Comparison of ENCODE assay signal across 1 cellular context in the genomic region with DNA sequence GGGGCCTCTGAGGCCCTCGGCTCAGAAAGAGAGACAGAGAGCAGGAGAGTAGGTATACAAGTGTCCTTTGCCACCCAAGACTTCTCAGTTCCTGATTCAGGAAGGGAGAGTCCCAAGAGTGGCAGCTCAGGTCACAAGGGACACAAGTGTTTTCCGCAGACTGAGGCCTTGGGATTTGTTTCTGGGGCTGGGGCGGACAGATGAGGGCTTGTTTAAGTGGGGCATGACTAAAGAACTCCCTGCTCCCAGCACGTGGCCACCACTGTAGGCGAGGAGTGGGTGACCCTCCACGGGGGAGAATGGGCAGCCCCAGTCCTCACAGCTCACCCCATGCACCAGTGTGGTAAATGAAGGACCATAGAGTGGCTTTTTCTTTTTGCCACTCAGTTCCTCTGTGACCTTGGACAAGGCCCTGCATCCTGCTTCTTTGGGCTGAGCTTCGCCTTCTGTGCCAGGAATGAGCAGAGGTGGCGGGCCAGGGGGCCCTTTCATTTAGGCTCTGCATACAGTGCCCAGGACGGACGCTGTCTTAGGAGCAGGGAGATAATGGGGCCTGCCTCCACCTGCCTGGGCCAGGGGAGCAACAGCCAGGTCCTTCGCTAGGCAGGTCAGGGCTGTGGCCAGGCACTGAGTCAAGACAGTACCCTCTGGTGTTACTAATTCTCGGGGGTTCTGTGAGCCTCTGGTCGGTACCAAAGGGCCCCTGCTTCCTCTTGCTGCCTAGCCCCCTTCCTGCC.
TF ChIP-seq lines count a peak whose summit lies in the region.

No MANE protein-coding gene starts in this region.

TF ChIP-seq in GM23338, 12 proteins besides CTCF, POLR2A, EP300 and RAD21 (continued from another document):
- TF ChIP-seq, protein P1, sequence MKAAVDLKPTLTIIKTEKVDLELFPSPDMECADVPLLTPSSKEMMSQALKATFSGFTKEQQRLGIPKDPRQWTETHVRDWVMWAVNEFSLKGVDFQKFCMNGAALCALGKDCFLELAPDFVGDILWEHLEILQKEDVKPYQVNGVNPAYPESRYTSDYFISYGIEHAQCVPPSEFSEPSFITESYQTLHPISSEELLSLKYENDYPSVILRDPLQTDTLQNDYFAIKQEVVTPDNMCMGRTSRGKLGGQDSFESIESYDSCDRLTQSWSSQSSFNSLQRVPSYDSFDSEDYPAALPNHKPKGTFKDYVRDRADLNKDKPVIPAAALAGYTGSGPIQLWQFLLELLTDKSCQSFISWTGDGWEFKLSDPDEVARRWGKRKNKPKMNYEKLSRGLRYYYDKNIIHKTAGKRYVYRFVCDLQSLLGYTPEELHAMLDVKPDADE (IDR thresholded peaks at IDR 0.05) = no peak
- no peak for TF ChIP-seq CREB1 (CRISPR knock-in tag; IDR thresholded peaks at IDR 0.05; ENCODE audit: low read depth)
- TF ChIP-seq NANOG (IDR thresholded peaks at IDR 0.05; ENCODE audit: borderline replicate concordance) = no peak
- no peak for TF ChIP-seq EZH2phosphoT487 (IDR thresholded peaks at IDR 0.05; ENCODE audit: unreplicated experiment)
- TF ChIP-seq POLR2AphosphoS5 (IDR thresholded peaks at IDR 0.05; ENCODE audit: low read depth) = no peak
- TF ChIP-seq, protein P2, sequence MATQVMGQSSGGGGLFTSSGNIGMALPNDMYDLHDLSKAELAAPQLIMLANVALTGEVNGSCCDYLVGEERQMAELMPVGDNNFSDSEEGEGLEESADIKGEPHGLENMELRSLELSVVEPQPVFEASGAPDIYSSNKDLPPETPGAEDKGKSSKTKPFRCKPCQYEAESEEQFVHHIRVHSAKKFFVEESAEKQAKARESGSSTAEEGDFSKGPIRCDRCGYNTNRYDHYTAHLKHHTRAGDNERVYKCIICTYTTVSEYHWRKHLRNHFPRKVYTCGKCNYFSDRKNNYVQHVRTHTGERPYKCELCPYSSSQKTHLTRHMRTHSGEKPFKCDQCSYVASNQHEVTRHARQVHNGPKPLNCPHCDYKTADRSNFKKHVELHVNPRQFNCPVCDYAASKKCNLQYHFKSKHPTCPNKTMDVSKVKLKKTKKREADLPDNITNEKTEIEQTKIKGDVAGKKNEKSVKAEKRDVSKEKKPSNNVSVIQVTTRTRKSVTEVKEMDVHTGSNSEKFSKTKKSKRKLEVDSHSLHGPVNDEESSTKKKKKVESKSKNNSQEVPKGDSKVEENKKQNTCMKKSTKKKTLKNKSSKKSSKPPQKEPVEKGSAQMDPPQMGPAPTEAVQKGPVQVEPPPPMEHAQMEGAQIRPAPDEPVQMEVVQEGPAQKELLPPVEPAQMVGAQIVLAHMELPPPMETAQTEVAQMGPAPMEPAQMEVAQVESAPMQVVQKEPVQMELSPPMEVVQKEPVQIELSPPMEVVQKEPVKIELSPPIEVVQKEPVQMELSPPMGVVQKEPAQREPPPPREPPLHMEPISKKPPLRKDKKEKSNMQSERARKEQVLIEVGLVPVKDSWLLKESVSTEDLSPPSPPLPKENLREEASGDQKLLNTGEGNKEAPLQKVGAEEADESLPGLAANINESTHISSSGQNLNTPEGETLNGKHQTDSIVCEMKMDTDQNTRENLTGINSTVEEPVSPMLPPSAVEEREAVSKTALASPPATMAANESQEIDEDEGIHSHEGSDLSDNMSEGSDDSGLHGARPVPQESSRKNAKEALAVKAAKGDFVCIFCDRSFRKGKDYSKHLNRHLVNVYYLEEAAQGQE (IDR thresholded peaks at IDR 0.05; ENCODE audit: unreplicated experiment) = no peak
- TF ChIP-seq ZNF331 (CRISPR knock-in tag; IDR thresholded peaks at IDR 0.05; ENCODE audit: low read depth) = no peak
- no peak for TF ChIP-seq ZNF114 (CRISPR knock-in tag; IDR thresholded peaks at IDR 0.05)
- no peak for TF ChIP-seq JUNB (IDR thresholded peaks at IDR 0.05; ENCODE audit: unreplicated experiment)
TF ChIP-seq in GM23338: peak in this region for 0.
